Comparison of ENCODE assay signal across 8 cellular contexts in the genomic region with DNA sequence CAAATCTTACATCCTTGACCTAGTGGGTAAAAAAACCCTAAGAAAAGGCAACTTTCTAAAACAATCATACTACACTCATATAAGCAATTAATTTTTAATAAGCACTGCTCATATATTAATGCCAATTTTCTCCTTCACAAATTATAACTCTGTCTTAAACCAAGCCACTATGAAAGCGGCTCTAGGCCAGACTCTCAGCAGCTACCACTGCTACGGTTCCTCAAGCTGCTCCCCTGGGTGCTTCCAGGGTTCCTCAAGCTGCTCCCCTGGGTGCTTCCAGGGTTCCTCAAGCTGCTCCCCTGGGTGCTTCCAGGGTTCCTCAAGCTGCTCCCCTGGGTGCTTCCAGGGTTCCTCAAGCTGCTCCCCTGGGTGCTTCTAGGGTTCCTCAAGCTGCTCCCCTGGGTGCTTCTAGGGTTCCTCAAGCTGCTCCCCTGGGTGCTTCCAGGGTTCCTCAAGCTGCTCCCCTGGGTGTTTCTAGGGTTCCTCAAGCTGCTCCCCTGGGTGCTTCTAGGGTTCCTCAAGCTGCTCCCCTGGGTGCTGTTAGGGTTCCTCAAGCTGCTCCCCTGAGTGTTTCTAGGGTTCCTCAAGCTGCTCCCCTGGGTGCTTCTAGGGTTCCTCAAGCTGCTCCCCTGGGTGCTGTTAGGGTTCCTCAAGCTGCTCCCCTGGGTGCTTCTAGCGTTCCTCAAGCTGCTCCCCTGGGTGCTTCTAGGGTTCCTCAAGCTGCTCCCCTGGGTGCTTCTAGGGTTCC. TPM values are rescaled to one million over a fixed set of nuclear protein-coding genes. Genes with fewer than 3 reads are reported as not detected.
A peak's percentile ranks its signal among the peaks of the same experiment; 100 is the strongest.
DNase-seq lines count a peak whose midpoint lies in the region; ATAC-seq and TF ChIP-seq lines count a peak whose summit lies in the region.
"Not testable (repeated sequence)": the region's sequence is repeated elsewhere in the genome, so short reads cannot be mapped to it uniquely, and the experiment has no call there.

No MANE protein-coding gene starts in this region.

- H2AFZ ChIP-seq in KMS-11 (ENCODE audit: low read depth), result not testable (repeated sequence)

- peak overlapping the region; percentile 91 for H3K4me2 ChIP-seq in KMS-11

- not testable (repeated sequence) for TF ChIP-seq CTCF in C4-2B (conservative IDR thresholded peaks at IDR 0.05); KMS-11 (conservative IDR thresholded peaks at IDR 0.05; ENCODE audit: low read depth, low read length); activated B cell treated with CpG ODN at 0.5 μM for 24 hours (IDR thresholded peaks at IDR 0.05); body of pancreas (IDR thresholded peaks at IDR 0.05); upper lobe of right lung (IDR thresholded peaks at IDR 0.05)

- TF ChIP-seq POLR2A in body of pancreas (IDR thresholded peaks at IDR 0.05), result not testable (repeated sequence)

- H3K27ac Mint-ChIP-seq in activated B cell treated with CpG ODN at 0.5 μM for 24 hours, result not testable (repeated sequence)
- H3K27ac Mint-ChIP-seq in naive B cell, result peak overlapping the region in 4 of 6 donors; percentile 12 to 79 (median 54)

- peaks cover 81% of the 10 kb centered on the region for H3K4me1 ChIP-seq in KMS-11 (ENCODE audit: low read depth, poor library complexity, severe bottlenecking)
- H3K4me1 ChIP-seq in body of pancreas, result peaks cover 63% of the 10 kb centered on the region
- peaks cover 12% of the 10 kb centered on the region in 2 donors for H3K4me1 ChIP-seq in esophagus (ENCODE audit: control insufficient read depth in 2 of 2, insufficient read depth in 2 of 2, low read length in 1 of 2)
- H3K4me1 ChIP-seq in skeletal muscle tissue (ENCODE audit: control insufficient read depth in 3 of 3, insufficient read depth in 3 of 3, low read length in 3 of 3), result peaks cover 26 to 51% (median 33%) of the 10 kb centered on the region in 3 donors
- peaks cover 45% of the 10 kb centered on the region for H3K4me1 ChIP-seq in upper lobe of right lung

- POLR2A ChIA-PET in activated B cell treated with CpG ODN at 0.5 μM for 24 hours (lab: Charles Lee), result interaction anchor here (0.7 to 1.7 kb wide), 4 partner anchors 30 to 53 kb away, joined by 3 to 7 read pairs (median 4); partner anchors contain the start of gene SPG7

- peaks cover 15% of the 10 kb centered on the region; the same call in 1 of the 2 replicates for H4K20me1 ChIP-seq in KMS-11 (ENCODE audit: insufficient read depth)

- DNase-seq in activated B cell treated with CpG ODN at 0.5 μM for 24 hours (peak; percentile 37), naive B cell (peak; percentile 56)
- DNase-seq in body of pancreas, upper lobe of right lung: not testable (repeated sequence)

- peaks cover 16% of the 10 kb centered on the region for H3K36me3 Mint-ChIP-seq in activated B cell treated with CpG ODN at 0.5 μM for 24 hours (ENCODE audit: low read depth)
- H3K36me3 Mint-ChIP-seq in naive B cell, result not testable (repeated sequence)

- peaks cover 98% of the 10 kb centered on the region for H3K79me2 ChIP-seq in KMS-11 (ENCODE audit: insufficient read depth, low read depth)

- H3K4me1 Mint-ChIP-seq in activated B cell treated with CpG ODN at 0.5 μM for 24 hours (peaks cover 68% of the 10 kb centered on the region), naive B cell (peaks cover 39 to 77% (median 64%) of the 10 kb centered on the region in 3 donors)

- H3K9me3 ChIP-seq in body of pancreas; esophagus (ENCODE audit: control insufficient read depth in 2 of 2, insufficient read depth in 1 of 2, low read depth in 1 of 2, low read length in 1 of 2); skeletal muscle tissue (ENCODE audit: control insufficient read depth in 3 of 3, low read length in 3 of 3); upper lobe of right lung: not testable (repeated sequence)

- H3K27ac ChIP-seq in C4-2B (peak overlapping the region; percentile 71), KMS-11 (peak overlapping the region; percentile 81), body of pancreas (peak overlapping the region in 3 of 4 donors; percentile 28 to 65 (median 58)), esophagus (ENCODE audit: low read depth in 2 of 2, low read length in 1 of 2) (peak overlapping the region; percentile 18 to 86), skeletal muscle tissue (ENCODE audit: low read depth, low read length) (peak overlapping the region; percentile 9), upper lobe of right lung (peak overlapping the region; percentile 47)

- H3K9ac ChIP-seq in KMS-11, result peak overlapping the region; percentile 6; the same call in 1 of the 2 replicates
- H3K9ac ChIP-seq in skeletal muscle tissue (ENCODE audit: low read depth in 1 of 3, low read length in 3 of 3), result not testable (repeated sequence)

- H3K36me3 ChIP-seq in KMS-11 (ENCODE audit: insufficient read depth); body of pancreas (replicated peaks in 1 of 2; ENCODE audit: insufficient read depth in 1 of 2, low read depth in 2 of 2); esophagus (ENCODE audit: control insufficient read depth in 2 of 2, insufficient read depth in 2 of 2, low read length in 1 of 2); skeletal muscle tissue (ENCODE audit: control insufficient read depth in 3 of 3, insufficient read depth in 3 of 3, low read length in 3 of 3); upper lobe of right lung: not testable (repeated sequence)

- 80 to 82% methylated on average over 2 of the region's 3 CpGs for WGBS in body of pancreas, 2 donors
- WGBS in esophagus, 2 donors, result 92 to 94% methylated on average over 3 of the region's 3 CpGs

- not testable (repeated sequence) for H3K27me3 ChIP-seq in KMS-11 (ENCODE audit: insufficient read depth, low read depth); body of pancreas; esophagus (ENCODE audit: control insufficient read depth in 1 of 2, insufficient read depth in 2 of 2, low read length in 2 of 2); skeletal muscle tissue (ENCODE audit: control insufficient read depth in 3 of 3, insufficient read depth in 3 of 3, low read length in 3 of 3); upper lobe of right lung

- H3K4me3 Mint-ChIP-seq in activated B cell treated with CpG ODN at 0.5 μM for 24 hours, result not testable (repeated sequence)
- H3K4me3 Mint-ChIP-seq in naive B cell, result peak overlapping the region in 1 of 8 donors; percentile 65

- CTCF ChIA-PET in activated B cell treated with CpG ODN at 0.5 μM for 24 hours (lab: Charles Lee), result not testable (repeated sequence)

- H3K4me3 ChIP-seq in KMS-11 (IDR thresholded peaks at IDR 0.05; ENCODE audit: insufficient read depth, low read depth, low read length); body of pancreas; esophagus (ENCODE audit: low read depth in 1 of 2, low read length in 2 of 2); skeletal muscle tissue (ENCODE audit: low read length in 3 of 3); upper lobe of right lung: not testable (repeated sequence)

- intact Hi-C loops in activated B cell treated with CpG ODN at 0.5 μM for 24 hours (cut with micrococcal nuclease), result loop anchor here (1.0 to 2.0 kb wide), 2 partner anchors 36 to 54 kb away; partner anchors contain the start of genes ANKRD11 and SPG7
- intact Hi-C loops in body of pancreas (cut with DNase I); upper lobe of right lung (cut with DNase I): not testable (repeated sequence)

- H3K9me3 Mint-ChIP-seq in activated B cell treated with CpG ODN at 0.5 μM for 24 hours, naive B cell: not testable (repeated sequence)

- ATAC-seq in activated B cell treated with CpG ODN at 0.5 μM for 24 hours (ENCODE audit: low read depth) (peak; percentile 59), naive B cell (ENCODE audit: low read depth in 2 of 2) (peak; percentile 34 to 39)
- ATAC-seq in body of pancreas, upper lobe of right lung: not testable (repeated sequence)

- not testable (repeated sequence) for H3K27me3 Mint-ChIP-seq in activated B cell treated with CpG ODN at 0.5 μM for 24 hours, naive B cell

RNA-seq across cellular contexts. Expression of gene ANKRD11, which starts 35.8 kb away (rescaled TPM):
- total RNA-seq in activated B cell treated with CpG ODN at 0.5 μM for 24 hours (216 and 243 TPM in 2 replicates), body of pancreas (10 to 100 TPM; 52.1 to 97.9 TPM), skeletal muscle tissue (21.4 TPM), upper lobe of right lung (125 TPM)
- polyA plus RNA-seq in esophagus (10 to 100 TPM; 37.1 to 73.5 TPM), naive B cell (ENCODE audit: low read depth in 6 of 6) (10 to 100 TPM in 3 of 6 donors, 1 to 10 TPM in 2, under 1 TPM in 1; 0.78 to 24.8 (median 10.1) TPM)

RNA-seq across cellular contexts. Expression of gene SPG7, which starts 53.7 kb away (rescaled TPM):
- 84.7 and 102 TPM in 2 replicates for total RNA-seq in activated B cell treated with CpG ODN at 0.5 μM for 24 hours
- total RNA-seq in body of pancreas, result 100 to 1,000 TPM; 107 to 152 TPM
- polyA plus RNA-seq in esophagus, result 10 to 100 TPM; 41.9 to 89.3 TPM
- 10 to 100 TPM; 34.8 to 54.1 (median 40.0) TPM for polyA plus RNA-seq in naive B cell (ENCODE audit: low read depth in 6 of 6)
- 83.0 TPM for total RNA-seq in skeletal muscle tissue
- total RNA-seq in upper lobe of right lung, result 95.0 TPM

Comparison
In these comparisons a context has a peak if more than half of its experiments do, and no peak if none do; other contexts are left out.
1. H3K27ac ChIP-seq: peak in every context shown above with its lines; median percentile 81 in KMS-11; 71 in C4-2B; 58 in body of pancreas; 52 in esophagus; 47 in upper lobe of right lung; 9 in skeletal muscle tissue.